13 cellular contexts compared by ENCODE assay signal in genomic region chr6:24322924-24323323, GRCh38. TPM values are rescaled to one million over a fixed set of nuclear protein-coding genes. Genes with fewer than 3 reads are reported as not detected.
DNase-seq lines count a peak whose midpoint lies in the region; ATAC-seq and TF ChIP-seq lines count a peak whose summit lies in the region.
"Had no signal": no experiment of that assay in that cellular context is flagged by ENCODE, and none has a peak within 500 bp of the region (broad histone marks: within the 10 kb centered on the region; RNA-seq: fewer than 3 reads in every experiment).

No MANE protein-coding gene starts in this region.

- H3K9ac ChIP-seq in HUES48 (ENCODE audit: low read depth, low read length), result no peak overlapping the region
- H3K9ac ChIP-seq: GM23248 had no signal

- peaks cover 3% of the 10 kb centered on the region for H3K9me3 Mint-ChIP-seq in mesothelial cell of epicardium
- peaks cover 7% of the 10 kb centered on the region for H3K9me3 Mint-ChIP-seq in progenitor cell of endocrine pancreas (ENCODE audit: low read depth)

- H3K4me3 ChIP-seq in HUES48 (ENCODE audit: low read depth, low read length), result no peak overlapping the region
- no peak overlapping the region for H3K4me3 ChIP-seq in body of pancreas
- H3K4me3 ChIP-seq: GM23248 had no signal

- H3K4me1 ChIP-seq in HUES48 (ENCODE audit: control insufficient read depth, insufficient read depth, low read length) (peaks cover 29% of the 10 kb centered on the region), body of pancreas (peaks cover 12% of the 10 kb centered on the region)

- H3K9me3 ChIP-seq in HUES48 (ENCODE audit: control insufficient read depth, insufficient read depth, low read length) (no peaks in the 10 kb centered on the region), body of pancreas (no peaks in the 10 kb centered on the region)

- no peak for DNase-seq in body of pancreas
- no peak for DNase-seq in mesothelial cell of epicardium (ENCODE audit: low spot score in 2 of 2, unreplicated experiment in 2 of 2)
- DNase-seq in progenitor cell of endocrine pancreas (ENCODE audit: low spot score, unreplicated experiment), result no peak
- DNase-seq in NCI-H446 (lab: John Stamatoyannopoulos, UW), result no peak
- no peak for DNase-seq in activated T-cell treated with anti-CD3 and anti-CD28 coated beads for 4 hours
- DNase-seq: CD8-positive, alpha-beta T cell; DMS 273 treated with DMSO at 0.1 percent for 48 hours; GM23248; H7 had no signal

- H3K27ac Mint-ChIP-seq in mesothelial cell of epicardium, result peak overlapping the region; percentile 55
- H3K27ac Mint-ChIP-seq in progenitor cell of endocrine pancreas, result peak overlapping the region; percentile 75
- H3K27ac Mint-ChIP-seq: CD14-positive monocyte; CD8-positive, alpha-beta T cell had no signal

- intact Hi-C loops in body of pancreas (cut with DNase I), result no loop called here

- H3K36me3 Mint-ChIP-seq in mesothelial cell of epicardium (no peaks in the 10 kb centered on the region), progenitor cell of endocrine pancreas (ENCODE audit: insufficient read depth) (peaks cover 7% of the 10 kb centered on the region)
- H3K36me3 Mint-ChIP-seq: CD14-positive monocyte; CD8-positive, alpha-beta T cell had no signal

- H3K4me3 Mint-ChIP-seq in mesothelial cell of epicardium (no peak overlapping the region), progenitor cell of endocrine pancreas (ENCODE audit: low read depth) (no peak overlapping the region)
- H3K4me3 Mint-ChIP-seq: CD14-positive monocyte; CD8-positive, alpha-beta T cell had no signal

- WGBS in body of pancreas, 2 donors, result 86 to 89% methylated on average over 3 of the region's 3 CpGs

- ATAC-seq in body of pancreas (no peak), GM18873 (IDR thresholded peaks at IDR 0.05; ENCODE audit: low FRiP score, unreplicated experiment) (no peak), HG03159 (IDR thresholded peaks at IDR 0.05; ENCODE audit: unreplicated experiment) (no peak)
- ATAC-seq: CD8-positive, alpha-beta T cell had no signal

- H3K27ac ChIP-seq in HUES48 (ENCODE audit: low read depth, low read length) (peak overlapping the region; percentile 81), body of pancreas (peak overlapping the region; percentile 58 to 78 (median 70))
- H3K27ac ChIP-seq: GM23248 had no signal

- H3K27me3 ChIP-seq in HUES48 (ENCODE audit: control insufficient read depth, insufficient read depth, low read length), result peaks cover 14% of the 10 kb centered on the region
- no peaks in the 10 kb centered on the region for H3K27me3 ChIP-seq in body of pancreas

- no peak for TF ChIP-seq CTCF in body of pancreas (IDR thresholded peaks at IDR 0.05)
- TF ChIP-seq CTCF in mesothelial cell of epicardium (IDR thresholded peaks at IDR 0.05; ENCODE audit: unreplicated experiment), result no peak
- TF ChIP-seq CTCF in progenitor cell of endocrine pancreas (IDR thresholded peaks at IDR 0.05; ENCODE audit: unreplicated experiment), result no peak

- H3K4me1 Mint-ChIP-seq in mesothelial cell of epicardium (peaks cover 32% of the 10 kb centered on the region), progenitor cell of endocrine pancreas (ENCODE audit: low read depth) (peaks cover 27% of the 10 kb centered on the region)
- H3K4me1 Mint-ChIP-seq: CD14-positive monocyte had no signal

- H3K36me3 ChIP-seq in HUES48 (ENCODE audit: control insufficient read depth, insufficient read depth, low read length), result no peaks in the 10 kb centered on the region
- H3K36me3 ChIP-seq in body of pancreas (replicated peaks in 1 of 2; ENCODE audit: insufficient read depth in 1 of 2, low read depth in 2 of 2), result no peaks in the 10 kb centered on the region

- H3K27me3 Mint-ChIP-seq in mesothelial cell of epicardium (ENCODE audit: low read depth) (no peaks in the 10 kb centered on the region), progenitor cell of endocrine pancreas (no peaks in the 10 kb centered on the region)

- TF ChIP-seq POLR2A in body of pancreas (IDR thresholded peaks at IDR 0.05), result no peak

RNA-seq across cellular contexts. Expression of gene DCDC2, which starts 34.9 kb away (rescaled TPM):
- 10 to 100 TPM; 20.8 to 37.4 TPM for total RNA-seq in body of pancreas
- total RNA-seq in mesothelial cell of epicardium, result 1.4 to 1.9 TPM (median 1.4 TPM) in 3 replicates
- 22.2 and 28.2 TPM in 2 replicates for total RNA-seq in progenitor cell of endocrine pancreas
- total RNA-seq: CD8-positive, alpha-beta T cell; GM23248; H7 had no signal
